18 cellular contexts compared by ENCODE assay signal in the genomic region with DNA sequence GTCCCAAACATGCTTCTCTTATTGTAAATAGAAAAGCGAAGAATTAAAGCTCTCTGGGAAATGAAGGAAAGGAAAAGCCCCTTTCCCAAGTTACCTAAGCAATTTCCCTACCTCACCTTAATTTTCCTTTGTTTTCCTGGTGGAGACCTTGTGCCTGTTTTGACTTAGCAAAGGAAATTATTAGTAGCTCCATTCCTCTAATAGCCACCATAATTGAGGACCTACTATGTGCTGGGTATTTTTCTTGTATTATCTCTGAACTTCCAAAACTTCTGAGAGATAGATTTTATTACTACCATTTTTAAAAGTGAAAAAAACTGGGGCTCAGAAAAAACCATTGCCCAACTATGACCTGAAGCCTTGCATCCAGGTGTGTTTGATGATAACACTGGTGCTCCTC.
"Had no signal": no experiment of that assay in that cellular context is flagged by ENCODE, and none has a peak within 500 bp of the region (broad histone marks: within the 10 kb centered on the region; RNA-seq: fewer than 3 reads in every experiment).

No MANE protein-coding gene starts in this region.

- H3K4me1 ChIP-seq: breast epithelium, tibial artery had no signal

- FAIRE-seq: frontal cortex had no signal

- H3K27me3 ChIP-seq: breast epithelium, tibial artery, uterus had no signal

- H3K36me3 ChIP-seq: breast epithelium, spleen, tibial artery, uterus had no signal

- H3K4me3 Mint-ChIP-seq: nephron progenitor cell had no signal

- H3K4me3 ChIP-seq: breast epithelium, spleen, tibial artery, uterus had no signal

- DNase-seq: activated CD4-positive, alpha-beta T cell treated with anti-CD3 and anti-CD28 coated beads for 1 hour; activated CD4-positive, alpha-beta T cell treated with anti-CD3 and anti-CD28 coated beads, Interleukin-2, amount 50 U/mL, for 4 hours; activated effector memory CD4-positive, alpha-beta T cell treated with Interleukin-2 at 50 U/mL for 16 hours; activated naive CD4-positive, alpha-beta T cell treated with anti-CD3 and anti-CD28 coated beads, Interleukin-2, amount 50 U/mL, for 16 hours; anterior cingulate cortex; dermis blood vessel endothelial cell; endodermal cell; head of caudate nucleus; nephron progenitor cell; occipital lobe; spleen; stimulated activated CD4-positive, alpha-beta T cell treated with anti-CD3 and anti-CD28 coated beads, Interleukin-1b, Interleukin-23, amount 100 ng/mL, for 48 hours; tibial artery; uterus had no signal

- H3K36me3 Mint-ChIP-seq: immature natural killer cell had no signal

- H3K27ac ChIP-seq: breast epithelium, spleen, tibial artery, VCaP had no signal

- H3K9me3 ChIP-seq: breast epithelium, spleen, tibial artery, uterus had no signal

- H3K27ac Mint-ChIP-seq: immature natural killer cell had no signal

- H3K9me3 Mint-ChIP-seq: endodermal cell, immature natural killer cell, nephron progenitor cell had no signal
